Comparison of ENCODE assay signal across 15 cellular contexts in the genomic region with DNA sequence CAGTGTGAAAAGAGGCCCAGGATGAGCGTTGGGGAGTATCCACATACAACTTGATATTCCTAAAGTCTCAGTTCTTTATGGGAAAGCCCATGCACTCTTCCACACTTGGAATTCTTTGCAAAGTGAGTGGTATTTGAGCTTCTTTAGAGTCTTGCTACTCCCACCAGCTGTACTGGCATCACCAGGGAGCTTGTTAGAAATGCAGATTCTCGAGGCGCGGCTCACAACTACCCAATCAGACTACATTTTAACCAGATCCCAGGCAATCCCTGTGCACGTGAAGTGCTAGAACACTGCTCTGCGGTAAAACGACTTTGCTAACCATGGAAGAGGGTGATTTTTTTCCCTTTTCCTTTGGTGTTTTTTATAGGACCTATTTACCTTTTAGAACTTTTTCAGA.
"Had no signal": no experiment of that assay in that cellular context is flagged by ENCODE, and none has a peak within 500 bp of the region (broad histone marks: within the 10 kb centered on the region; RNA-seq: fewer than 3 reads in every experiment).

No MANE protein-coding gene starts in this region.

- H3K4me3 ChIP-seq: breast epithelium, vagina had no signal

- H3K9me3 ChIP-seq: breast epithelium, neutrophil, vagina had no signal

- DNase-seq: activated CD4-positive, alpha-beta memory T cell treated with anti-CD3 and anti-CD28 coated beads for 36 hours; activated CD4-positive, alpha-beta T cell treated with anti-CD3 and anti-CD28 coated beads for 1 hour; activated gamma-delta T cell; activated naive CD8-positive, alpha-beta T cell treated with anti-CD3 and anti-CD28 coated beads for 36 hours; activated T-cell treated with anti-CD3 and anti-CD28 coated beads, Interleukin-2, amount 50 U/mL, for 4 hours; kidney glomerular epithelial cell; posterior cingulate gyrus; stimulated activated naive CD4-positive, alpha-beta T cell; SW 1271 had no signal

- H3K36me3 Mint-ChIP-seq: activated CD4-positive, alpha-beta memory T cell treated with anti-CD3 and anti-CD28 coated beads for 36 hours; activated naive CD8-positive, alpha-beta T cell treated with anti-CD3 and anti-CD28 coated beads for 36 hours had no signal

- H3K27ac Mint-ChIP-seq: activated CD4-positive, alpha-beta memory T cell treated with anti-CD3 and anti-CD28 coated beads for 36 hours; activated naive CD8-positive, alpha-beta T cell treated with anti-CD3 and anti-CD28 coated beads for 36 hours; mesothelial cell of epicardium; T-helper 2 cell treated with Interferon-gamma antibody and Interleukin-4, amounts not matched to agents 5 μg/mL and 100 μg/mL, for 36 hours had no signal

- H3K36me3 ChIP-seq: breast epithelium, neutrophil, vagina had no signal

- H3K27me3 ChIP-seq: breast epithelium, vagina had no signal

- H3K4me3 Mint-ChIP-seq: activated CD4-positive, alpha-beta memory T cell treated with anti-CD3 and anti-CD28 coated beads for 36 hours; activated naive CD8-positive, alpha-beta T cell treated with anti-CD3 and anti-CD28 coated beads for 36 hours; activated T-cell treated with anti-CD3 and anti-CD28 coated beads, Interleukin-2, amount 50 U/mL, for 4 hours; mesothelial cell of epicardium; T-helper 2 cell treated with Interferon-gamma antibody and Interleukin-4, amounts not matched to agents 5 μg/mL and 100 μg/mL, for 36 hours had no signal

- H3K27me3 Mint-ChIP-seq: activated CD4-positive, alpha-beta memory T cell treated with anti-CD3 and anti-CD28 coated beads for 36 hours; activated naive CD8-positive, alpha-beta T cell treated with anti-CD3 and anti-CD28 coated beads for 36 hours had no signal

- H3K27ac ChIP-seq: neutrophil, vagina had no signal

- ATAC-seq: activated T-cell treated with anti-CD3 and anti-CD28 coated beads, Interleukin-2, amount 50 U/mL, for 4 hours; sciatic nerve had no signal

- H3K9me3 Mint-ChIP-seq: activated T-cell treated with anti-CD3 and anti-CD28 coated beads, Interleukin-2, amount 50 U/mL, for 4 hours; T-helper 2 cell treated with Interferon-gamma antibody and Interleukin-4, amounts not matched to agents 5 μg/mL and 100 μg/mL, for 36 hours had no signal
